8 cellular contexts compared by ENCODE assay signal in genomic region chr5:14142856-14143508, GRCh38. TPM values are rescaled to one million over a fixed set of nuclear protein-coding genes. Genes with fewer than 3 reads are reported as not detected.
DNase-seq lines count a peak whose midpoint lies in the region; ATAC-seq lines count a peak whose summit lies in the region.

Gene TRIO, plus strand, starts transcription at chr5:14143342. Its CDS starts 384 bp downstream, at chr5:14143726.

- ATAC-seq in GM18907 (IDR thresholded peaks at IDR 0.05; ENCODE audit: unreplicated experiment): peak; percentile 54
- peak; percentile 43 for ATAC-seq in HG03159 (IDR thresholded peaks at IDR 0.05; ENCODE audit: unreplicated experiment)
- ATAC-seq in left lobe of liver: peak; percentile 79

- peak; percentile 94 for DNase-seq in AG08395 (ENCODE audit: low spot score)
- peak; percentile 91 for DNase-seq in NCI-H2227 treated with DMSO at 0.1 percent for 48 hours (lab: John Stamatoyannopoulos, UW)
- DNase-seq in activated CD4-positive, alpha-beta T cell treated with anti-CD3 and anti-CD28 coated beads for 48 hours: peak; percentile 85
- peak; percentile 92 for DNase-seq in dedifferentiated amniotic fluid mesenchymal stem cell (ENCODE audit: extremely low spot score)
- DNase-seq in left lobe of liver (ENCODE audit: low spot score): peak; percentile 92
- DNase-seq in stimulated activated CD4-positive, alpha-beta T cell treated with anti-CD3 and anti-CD28 coated beads, Interleukin-2, amount 100 ng/mL, for 24 hours: peak; percentile 81 to 87

RNA-seq across cellular contexts. Expression of gene TRIO, which starts in this region (rescaled TPM):
- 34.9 TPM for total RNA-seq in left lobe of liver

Comparison
In these comparisons a context has a peak if more than half of its experiments do, and no peak if none do; other contexts are left out.
1. Peak in every context shown above with its lines: DNase-seq and ATAC-seq.